In genomic region chr17:38590988-38591758, GRCh38 we compare ENCODE assay signal across 8 cellular contexts. TPM values are rescaled to one million over a fixed set of nuclear protein-coding genes. Genes with fewer than 3 reads are reported as not detected.
DNase-seq lines count a peak whose midpoint lies in the region; ATAC-seq and TF ChIP-seq lines count a peak whose summit lies in the region.
"Had no signal": no experiment of that assay in that cellular context is flagged by ENCODE, and none has a peak within 500 bp of the region (broad histone marks: within the 10 kb centered on the region; RNA-seq: fewer than 3 reads in every experiment).

No MANE protein-coding gene starts in this region.

- H3K9ac ChIP-seq in HCT116 (ENCODE audit: low read length) = no peak overlapping the region
- no peak overlapping the region for H3K9ac ChIP-seq in parathyroid adenoma

- WGBS in body of pancreas, 2 donors = 64 to 71% methylated on average over 2 to 6 of the region's 6 CpGs

- H3K9me3 ChIP-seq in HCT116 (ENCODE audit: control insufficient read depth in 1 of 2, insufficient read depth in 1 of 2, low read depth in 1 of 2, low read length in 2 of 2) = no peaks in the 10 kb centered on the region
- H3K9me3 ChIP-seq in body of pancreas = no peaks in the 10 kb centered on the region
- no peaks in the 10 kb centered on the region for H3K9me3 ChIP-seq in parathyroid adenoma (ENCODE audit: control insufficient read depth, low read length)
- H3K9me3 ChIP-seq: SJSA1 had no signal

- H3K4me3 ChIP-seq in HCT116 (replicated peaks in 1 of 2; ENCODE audit: low read depth in 1 of 2, low read length in 2 of 2) = no peak overlapping the region
- H3K4me3 ChIP-seq in body of pancreas = no peak overlapping the region
- no peak overlapping the region for H3K4me3 ChIP-seq in parathyroid adenoma (ENCODE audit: low read depth, low read length)
- H3K4me3 ChIP-seq: SJSA1 had no signal

- H3K9me3 Mint-ChIP-seq in activated CD4-positive, alpha-beta memory T cell treated with anti-CD3 and anti-CD28 coated beads, Interleukin-2, amount 10 ng/mL, durations not matched to agents 7 days and 5 days = no peaks in the 10 kb centered on the region

- POLR2A ChIA-PET in HCT116 (lab: Charles Lee) = no interaction called here
- POLR2A ChIA-PET in activated CD4-positive, alpha-beta memory T cell treated with anti-CD3 and anti-CD28 coated beads, Interleukin-2, amount 10 ng/mL, durations not matched to agents 7 days and 5 days (lab: Charles Lee) = interaction anchor here (0.8 kb wide), 1 partner anchor 9 kb away, joined by 3 read pairs; no protein-coding TSS in a partner anchor

- ATAC-seq in HCT116 (no peak), body of pancreas (peak; percentile 34), HG03196 (IDR thresholded peaks at IDR 0.05; ENCODE audit: unreplicated experiment) (no peak)

- peaks cover 33% of the 10 kb centered on the region for H3K4me1 Mint-ChIP-seq in activated CD4-positive, alpha-beta memory T cell treated with anti-CD3 and anti-CD28 coated beads, Interleukin-2, amount 10 ng/mL, durations not matched to agents 7 days and 5 days

- H3K36me3 Mint-ChIP-seq in activated CD4-positive, alpha-beta memory T cell treated with anti-CD3 and anti-CD28 coated beads, Interleukin-2, amount 10 ng/mL, durations not matched to agents 7 days and 5 days (ENCODE audit: low read depth) = no peaks in the 10 kb centered on the region

- H3K36me3 ChIP-seq in HCT116 (ENCODE audit: control insufficient read depth in 1 of 2, insufficient read depth in 2 of 2, low read length in 2 of 2) (no peaks in the 10 kb centered on the region), body of pancreas (replicated peaks in 1 of 2; ENCODE audit: insufficient read depth in 1 of 2, low read depth in 2 of 2) (no peaks in the 10 kb centered on the region), parathyroid adenoma (ENCODE audit: control insufficient read depth, insufficient read depth, low read length) (no peaks in the 10 kb centered on the region)
- H3K36me3 ChIP-seq: SJSA1 had no signal

- H3K79me2 ChIP-seq in HCT116 (ENCODE audit: insufficient read depth, low read length) (no peaks in the 10 kb centered on the region), parathyroid adenoma (no peaks in the 10 kb centered on the region)

- no peak overlapping the region for H3K4me3 Mint-ChIP-seq in activated CD4-positive, alpha-beta memory T cell treated with anti-CD3 and anti-CD28 coated beads, Interleukin-2, amount 10 ng/mL, durations not matched to agents 7 days and 5 days

- TF ChIP-seq POLR2A in HCT116 (IDR thresholded peaks at IDR 0.05; ENCODE audit: borderline replicate concordance, extremely low read depth, insufficient read depth, insufficient read length) = no peak
- TF ChIP-seq POLR2A in body of pancreas (IDR thresholded peaks at IDR 0.05) = no peak

- RAD21 ChIA-PET in HCT116 (lab: Charles Lee; ENCODE audit: low non-redundant PET in 1 of 2, low total read pairs in 2 of 2, uncharacterized antibody in 2 of 2, unreplicated experiment in 2 of 2) = no interaction called here

- no peaks in the 10 kb centered on the region; the same call in 1 of the 2 replicates for H3K27me3 ChIP-seq in HCT116 (ENCODE audit: insufficient read depth, low read length)
- no peaks in the 10 kb centered on the region for H3K27me3 ChIP-seq in body of pancreas
- no peaks in the 10 kb centered on the region for H3K27me3 ChIP-seq in parathyroid adenoma (ENCODE audit: control insufficient read depth, insufficient read depth, low read length)

- peaks cover 6 to 16% of the 10 kb centered on the region in 2 experiments; a peak in 3 of 4 replicates for H3K4me1 ChIP-seq in HCT116 (ENCODE audit: control insufficient read depth in 1 of 2, insufficient read depth in 2 of 2, low read length in 2 of 2)
- H3K4me1 ChIP-seq in body of pancreas = peaks cover 9% of the 10 kb centered on the region
- peaks cover 10% of the 10 kb centered on the region for H3K4me1 ChIP-seq in parathyroid adenoma
- H3K4me1 ChIP-seq: SJSA1 had no signal

- TF ChIP-seq RAD21 in HCT116 (IDR thresholded peaks at IDR 0.05; ENCODE audit: low read depth) = no peak

- peaks cover 93% of the 10 kb centered on the region for H3K27me3 Mint-ChIP-seq in activated CD4-positive, alpha-beta memory T cell treated with anti-CD3 and anti-CD28 coated beads, Interleukin-2, amount 10 ng/mL, durations not matched to agents 7 days and 5 days

- no TSS peak for BruUV-seq in HCT116 (replicated peaks; lab: Mats Ljungman, UMichigan)

- H2AFZ ChIP-seq in HCT116 (ENCODE audit: low read depth, low read length, poor library complexity, severe bottlenecking) (no peak overlapping the region), parathyroid adenoma (peak overlapping the region; percentile 48)

- H3K27ac ChIP-seq in HCT116 (ENCODE audit: low read depth, low read length) (no peak overlapping the region), body of pancreas (no peak overlapping the region), parathyroid adenoma (no peak overlapping the region)
- H3K27ac ChIP-seq: SJSA1 had no signal

- no peak overlapping the region for H3K27ac Mint-ChIP-seq in activated CD4-positive, alpha-beta memory T cell treated with anti-CD3 and anti-CD28 coated beads, Interleukin-2, amount 10 ng/mL, durations not matched to agents 7 days and 5 days

- CTCF ChIA-PET in HCT116 (lab: Charles Lee) = no interaction called here
- CTCF ChIA-PET in activated CD4-positive, alpha-beta memory T cell treated with anti-CD3 and anti-CD28 coated beads, Interleukin-2, amount 10 ng/mL, durations not matched to agents 7 days and 5 days (lab: Charles Lee) = interaction anchor here (1.7 kb wide), 1 partner anchor 33 kb away, joined by 6 read pairs; no protein-coding TSS in a partner anchor

- H3K9me2 ChIP-seq in HCT116 (ENCODE audit: insufficient read depth) = no peaks in the 10 kb centered on the region

- H4K20me1 ChIP-seq in HCT116 (ENCODE audit: insufficient read depth) = no peaks in the 10 kb centered on the region

- no peak for TF ChIP-seq CTCF in HCT116 (IDR thresholded peaks at IDR 0.05 in 2 of 3, conservative IDR thresholded peaks at IDR 0.05 in 1 of 3; ENCODE audit: borderline replicate concordance in 1 of 3, insufficient read depth in 1 of 3, low read depth in 2 of 3, low read length in 2 of 3)
- TF ChIP-seq CTCF in body of pancreas (IDR thresholded peaks at IDR 0.05) = no peak
- TF ChIP-seq CTCF in parathyroid adenoma (IDR thresholded peaks at IDR 0.05) = no peak

- DNase-seq in HCT116 (ENCODE audit: low read depth, low spot score) (no peak), NCI-H524 (lab: John Stamatoyannopoulos, UW) (peak; percentile 91 to 94), body of pancreas (peak in 3 of 4 donors; percentile 29 to 34 (median 31)), hepatic stellate cell (ENCODE audit: low spot score) (no peak)
- DNase-seq in activated CD4-positive, alpha-beta memory T cell treated with anti-CD3 and anti-CD28 coated beads, Interleukin-2, amount 10 ng/mL, durations not matched to agents 7 days and 5 days = no peak

- intact Hi-C loops in HCT116 (cut with micrococcal nuclease) (no loop called here), body of pancreas (cut with DNase I) (no loop called here)

- H3K4me2 ChIP-seq in HCT116 (ENCODE audit: low read length) (peak overlapping the region; percentile 14; the same call in 1 of the 2 replicates), parathyroid adenoma (ENCODE audit: low read length) (no peak overlapping the region)

TF ChIP-seq in HCT116, 20 proteins besides CTCF, POLR2A, EP300 and RAD21:
- TF ChIP-seq YY1 (IDR thresholded peaks at IDR 0.05; ENCODE audit: extremely low read depth, insufficient replicate concordance, low read depth, low read length) = no peak
- no peak for TF ChIP-seq SIN3A (IDR thresholded peaks at IDR 0.05; ENCODE audit: low read depth)
- no peak for TF ChIP-seq EZH2 (IDR thresholded peaks at IDR 0.05)
- TF ChIP-seq SRF (IDR thresholded peaks at IDR 0.05; ENCODE audit: low read depth) = no peak
- TF ChIP-seq REST (IDR thresholded peaks at IDR 0.05; ENCODE audit: low read depth) = no peak
- TF ChIP-seq MAX (IDR thresholded peaks at IDR 0.05) = no peak
- TF ChIP-seq SP1 (IDR thresholded peaks at IDR 0.05; ENCODE audit: low read depth) = no peak
- TF ChIP-seq EGR1 (IDR thresholded peaks at IDR 0.05; ENCODE audit: low read depth) = no peak

RNA-seq across cellular contexts. Expression of gene SRCIN1, which starts 14.6 kb away (rescaled TPM):
- 10.5 TPM for total RNA-seq in HCT116 (2021; ENCODE audit: unreplicated experiment)
- polyA plus RNA-seq in HCT116 (2012) = 5.3 and 6.6 TPM in 2 replicates
- total RNA-seq in body of pancreas = 10 to 100 TPM; 11.2 to 19.8 TPM
- under 1 TPM; 0.05 to 0.20 TPM for total RNA-seq in activated CD4-positive, alpha-beta memory T cell treated with anti-CD3 and anti-CD28 coated beads, Interleukin-2, amount 10 ng/mL, durations not matched to agents 7 days and 5 days
- total RNA-seq: SJSA1 had no signal

Comparison
In these comparisons a context has a peak if more than half of its experiments do, and no peak if none do; other contexts are left out.
1. DNase-seq: peak in NCI-H524 (2 of 2) and body of pancreas (3 of 4); none in HCT116 (single experiment), activated CD4-positive, alpha-beta memory T cell treated with anti-CD3 and anti-CD28 coated beads, Interleukin-2, amount 10 ng/mL, durations not matched to agents 7 days and 5 days (single experiment) and hepatic stellate cell (single experiment).